In genomic region chr17:40063915-40064531, GRCh38 we compare ENCODE assay signal across 6 cellular contexts. TPM values are rescaled to one million over a fixed set of nuclear protein-coding genes. Genes with fewer than 3 reads are reported as not detected.
DNase-seq lines count a peak whose midpoint lies in the region; ATAC-seq and TF ChIP-seq lines count a peak whose summit lies in the region.

No MANE protein-coding gene starts in this region.

- ATAC-seq in omental fat pad (ENCODE audit: low FRiP score), result no peak

- H3K4me1 Mint-ChIP-seq in progenitor cell of endocrine pancreas (ENCODE audit: low read depth), result peaks cover 40% of the 10 kb centered on the region

- peak overlapping the region; percentile 87 for H3K4me3 Mint-ChIP-seq in progenitor cell of endocrine pancreas (ENCODE audit: low read depth)

- H3K27ac Mint-ChIP-seq in progenitor cell of endocrine pancreas, result peak overlapping the region; percentile 91

- H3K9me3 Mint-ChIP-seq in progenitor cell of endocrine pancreas (ENCODE audit: low read depth), result no peaks in the 10 kb centered on the region

- DNase-seq in NCI-H82 (lab: John Stamatoyannopoulos, UW) (peak; percentile 45), ecto neural progenitor cell (ENCODE audit: low spot score) (peak; percentile 52), progenitor cell of endocrine pancreas (ENCODE audit: low spot score, unreplicated experiment) (no peak), omental fat pad (ENCODE audit: low spot score) (no peak), NCI-H2029 (lab: John Stamatoyannopoulos, UW) (no peak), DMS153 (lab: John Stamatoyannopoulos, UW) (no peak)

- no peaks in the 10 kb centered on the region for H3K36me3 Mint-ChIP-seq in progenitor cell of endocrine pancreas (ENCODE audit: insufficient read depth)

- TF ChIP-seq CTCF in progenitor cell of endocrine pancreas (IDR thresholded peaks at IDR 0.05; ENCODE audit: unreplicated experiment), result no peak
- TF ChIP-seq CTCF in omental fat pad (IDR thresholded peaks at IDR 0.05), result no peak

- peaks cover 20% of the 10 kb centered on the region for H3K27me3 Mint-ChIP-seq in progenitor cell of endocrine pancreas

RNA-seq across cellular contexts. Expression of gene THRA, which starts 1.3 kb away (rescaled TPM):
- 21.3 and 25.0 TPM in 2 replicates for total RNA-seq in progenitor cell of endocrine pancreas
- 10 to 100 TPM; 35.7 to 87.2 (median 55.2) TPM for total RNA-seq in omental fat pad

RNA-seq across cellular contexts. Expression of gene MED24, which starts 9.8 kb away (rescaled TPM):
- 143 and 161 TPM in 2 replicates for total RNA-seq in progenitor cell of endocrine pancreas
- 10 to 100 TPM; 40.0 to 53.6 (median 49.2) TPM for total RNA-seq in omental fat pad

RNA-seq across cellular contexts. Expression of gene NR1D1, which starts 36.4 kb away (rescaled TPM):
- total RNA-seq in progenitor cell of endocrine pancreas (2.4 and 2.6 TPM in 2 replicates), omental fat pad (1 to 10 TPM; 3.1 to 9.3 (median 7.0) TPM)

RNA-seq across cellular contexts. Expression of gene CSF3, which starts 48.8 kb away (rescaled TPM):
- not detected in 2 replicates for total RNA-seq in progenitor cell of endocrine pancreas
- 10 to 100 TPM in 2 of 4 donors, not detected in 2; 51.8 to 75.2 TPM for total RNA-seq in omental fat pad

RNA-seq across cellular contexts. Expression of gene MSL1, which starts 57.7 kb away (rescaled TPM):
- total RNA-seq in progenitor cell of endocrine pancreas (137 and 143 TPM in 2 replicates), omental fat pad (100 to 1,000 TPM in 1 of 4 donors, 10 to 100 TPM in 3; 50.2 to 139 (median 61.9) TPM)

Comparison
In these comparisons a context has a peak if more than half of its experiments do, and no peak if none do; other contexts are left out.
1. DNase-seq: peak in NCI-H82 (single experiment) and ecto neural progenitor cell (single experiment); none in progenitor cell of endocrine pancreas (single experiment), omental fat pad (single experiment), NCI-H2029 (single experiment) and DMS153 (single experiment).